ENCODE assay signal across 19 cellular contexts in genomic region chr12:106445981-106446380, GRCh38.
A peak's percentile ranks its signal among the peaks of the same experiment; 100 is the strongest.
DNase-seq lines count a peak whose midpoint lies in the region; TF ChIP-seq lines count a peak whose summit lies in the region.
"Had no signal": no experiment of that assay in that cellular context is flagged by ENCODE, and none has a peak within 500 bp of the region (broad histone marks: within the 10 kb centered on the region; RNA-seq: fewer than 3 reads in every experiment).

No MANE protein-coding gene starts in this region.

- DNase-seq in NCI-H1105 (lab: John Stamatoyannopoulos, UW) (peak; percentile 35), NCI-H2107 treated with DMSO at 0.1 percent for 48 hours (lab: John Stamatoyannopoulos, UW; ENCODE audit: unreplicated experiment) (peak; percentile 55), SHP77 (lab: John Stamatoyannopoulos, UW) (peak; percentile 58 to 63), neural progenitor cell (ENCODE audit: low spot score) (peak; percentile 58), OCI-M1 (lab: John Stamatoyannopoulos, UW) (no peak), uterus (no peak), kidney glomerular epithelial cell (lab: John Stamatoyannopoulos, UW) (no peak)
- DNase-seq: activated CD4-positive, alpha-beta T cell treated with anti-CD3 and anti-CD28 coated beads for 36 hours; activated naive CD4-positive, alpha-beta T cell; activated T-cell treated with anti-CD3 and anti-CD28 coated beads, Interleukin-2, amount 50 U/mL, for 4 hours; brain microvascular endothelial cell; heart left ventricle; left cardiac atrium; mammary epithelial cell; MV-4-11; SJCRH30; upper lobe of left lung had no signal

- intact Hi-C loops in uterus (cut with DNase I; ENCODE audit: low total_unique reads) = no loop called here

- H3K4me2 ChIP-seq in neural progenitor cell = peak overlapping the region; percentile 56

- H3K27me3 ChIP-seq in neural progenitor cell (no peaks in the 10 kb centered on the region), uterus (no peaks in the 10 kb centered on the region)
- H3K27me3 ChIP-seq: brain microvascular endothelial cell, heart left ventricle, SJCRH30, upper lobe of left lung had no signal

- H3K27ac Mint-ChIP-seq in neural progenitor cell = peak overlapping the region; percentile 98
- H3K27ac Mint-ChIP-seq: activated CD4-positive, alpha-beta T cell treated with anti-CD3 and anti-CD28 coated beads for 36 hours; T-helper 1 cell treated with Interleukin-12 subunit alpha and Interleukin-12 subunit beta and Interleukin-4 antibody, amounts not matched to agents 30 μg/mL and 1 μg/mL, for 36 hours had no signal

- TF ChIP-seq CTCF in neural progenitor cell (IDR thresholded peaks at IDR 0.05) (no peak), uterus (IDR thresholded peaks at IDR 0.05) (no peak)

- H3K27ac ChIP-seq in neural progenitor cell (peak overlapping the region; percentile 36), uterus (no peak overlapping the region)
- H3K27ac ChIP-seq: brain microvascular endothelial cell, epithelial cell of prostate, heart left ventricle, SJCRH30, upper lobe of left lung had no signal

- H4K20me1 ChIP-seq in neural progenitor cell (ENCODE audit: low read depth) = peaks cover 4% of the 10 kb centered on the region

- no peak for TF ChIP-seq POLR2A in uterus (IDR thresholded peaks at IDR 0.05)

- H3K4me3 Mint-ChIP-seq in neural progenitor cell = peak overlapping the region; percentile 65
- H3K4me3 Mint-ChIP-seq: activated CD4-positive, alpha-beta T cell treated with anti-CD3 and anti-CD28 coated beads for 36 hours; activated T-cell treated with anti-CD3 and anti-CD28 coated beads, Interleukin-2, amount 50 U/mL, for 4 hours; T-helper 1 cell treated with Interleukin-12 subunit alpha and Interleukin-12 subunit beta and Interleukin-4 antibody, amounts not matched to agents 30 μg/mL and 1 μg/mL, for 36 hours had no signal

- H3F3A ChIP-seq in neural progenitor cell (ENCODE audit: low read depth) = peaks cover 24% of the 10 kb centered on the region

- peaks cover 28% of the 10 kb centered on the region for H3K4me1 ChIP-seq in neural progenitor cell
- no peaks in the 10 kb centered on the region for H3K4me1 ChIP-seq in uterus
- H3K4me1 ChIP-seq: heart left ventricle, SJCRH30, upper lobe of left lung had no signal

- H3K4me1 Mint-ChIP-seq in neural progenitor cell = peaks cover 37% of the 10 kb centered on the region
- H3K4me1 Mint-ChIP-seq: activated CD4-positive, alpha-beta T cell treated with anti-CD3 and anti-CD28 coated beads for 36 hours had no signal

- H3K9me3 Mint-ChIP-seq in neural progenitor cell = no peaks in the 10 kb centered on the region
- H3K9me3 Mint-ChIP-seq: activated T-cell treated with anti-CD3 and anti-CD28 coated beads, Interleukin-2, amount 50 U/mL, for 4 hours; T-helper 1 cell treated with Interleukin-12 subunit alpha and Interleukin-12 subunit beta and Interleukin-4 antibody, amounts not matched to agents 30 μg/mL and 1 μg/mL, for 36 hours had no signal

- H3K79me2 ChIP-seq in neural progenitor cell (ENCODE audit: low read depth) = no peaks in the 10 kb centered on the region

- H3K36me3 Mint-ChIP-seq in neural progenitor cell = peaks cover under 1% of the 10 kb centered on the region

- H2AFZ ChIP-seq in neural progenitor cell (replicated peaks) = no peak overlapping the region

- H3K9ac ChIP-seq in neural progenitor cell = no peak overlapping the region

- H3K27me3 Mint-ChIP-seq in neural progenitor cell (ENCODE audit: insufficient read depth, low read depth) = no peaks in the 10 kb centered on the region
- H3K27me3 Mint-ChIP-seq: activated CD4-positive, alpha-beta T cell treated with anti-CD3 and anti-CD28 coated beads for 36 hours had no signal

- H3K9me3 ChIP-seq in neural progenitor cell (ENCODE audit: low read depth) (no peaks in the 10 kb centered on the region), uterus (no peaks in the 10 kb centered on the region)
- H3K9me3 ChIP-seq: heart left ventricle, SJCRH30, upper lobe of left lung had no signal

- H3K36me3 ChIP-seq in neural progenitor cell (no peaks in the 10 kb centered on the region), uterus (no peaks in the 10 kb centered on the region)

- no peak overlapping the region for H3K4me3 ChIP-seq in neural progenitor cell
- no peak overlapping the region for H3K4me3 ChIP-seq in uterus
- H3K4me3 ChIP-seq: heart left ventricle, SJCRH30, upper lobe of left lung had no signal

Comparison
In these comparisons a context has a peak if more than half of its experiments do, and no peak if none do; other contexts are left out.
1. DNase-seq: peak in NCI-H1105 (single experiment), NCI-H2107 treated with DMSO at 0.1 percent for 48 hours (single experiment), SHP77 (2 of 2) and neural progenitor cell (single experiment); none in OCI-M1 (single experiment), uterus (0 of 2) and kidney glomerular epithelial cell (single experiment).